ENCODE assay signal across 11 cellular contexts in genomic region chr17:80063815-80064585, GRCh38. TPM values are rescaled to one million over a fixed set of nuclear protein-coding genes. Genes with fewer than 3 reads are reported as not detected.
A peak's percentile ranks its signal among the peaks of the same experiment; 100 is the strongest.
DNase-seq lines count a peak whose midpoint lies in the region; ATAC-seq and TF ChIP-seq lines count a peak whose summit lies in the region.
"Had no signal": no experiment of that assay in that cellular context is flagged by ENCODE, and none has a peak within 500 bp of the region (broad histone marks: within the 10 kb centered on the region; RNA-seq: fewer than 3 reads in every experiment).

No MANE protein-coding gene starts in this region.

- H3K4me3 ChIP-seq in NB4 (ENCODE audit: low read depth, low read length) = no peak overlapping the region
- H3K4me3 ChIP-seq: BLaER1, suprapubic skin had no signal

- no peak for TF ChIP-seq POLR2A in NB4 (IDR thresholded peaks at IDR 0.05; ENCODE audit: extremely low read depth, insufficient read length)

- TF ChIP-seq CTCF in NB4 (IDR thresholded peaks at IDR 0.05; ENCODE audit: low read depth, low read length) = no peak

- no peak for ATAC-seq in stimulated activated naive CD8-positive, alpha-beta T cell treated with anti-CD3 and anti-CD28 coated beads, Interleukin-15, Interleukin-2, amounts not matched to agents 100 U/mL and 50 U/mL, for 24 hours
- ATAC-seq in HG03571 (IDR thresholded peaks at IDR 0.05; ENCODE audit: unreplicated experiment) (no peak), HG03045 (IDR thresholded peaks at IDR 0.05; ENCODE audit: unreplicated experiment) (no peak)

- DNase-seq in AG08395 (ENCODE audit: low spot score) (peak; percentile 30), NB4 (ENCODE audit: low read depth) (peak; percentile 85), dermis blood vessel endothelial cell (peak; percentile 53), midbrain (lab: John Stamatoyannopoulos, UW) (peak; percentile 22), SK-N-DZ (ENCODE audit: low spot score) (no peak)
- DNase-seq in stimulated activated naive CD8-positive, alpha-beta T cell treated with anti-CD3 and anti-CD28 coated beads, Interleukin-15, Interleukin-2, amounts not matched to agents 100 U/mL and 50 U/mL, for 24 hours = no peak
- DNase-seq: activated naive CD8-positive, alpha-beta T cell treated with anti-CD3 and anti-CD28 coated beads, Interleukin-2, amount 10 ng/mL, durations not matched to agents 7 days and 5 days had no signal

RNA-seq across cellular contexts. Expression of gene CCDC40, which starts 27.6 kb away (rescaled TPM):
- 1.4 and 2.2 TPM in 2 replicates for total RNA-seq in dermis blood vessel endothelial cell
- polyA plus RNA-seq in SK-N-DZ (2014; cell fraction: cytosol; rRNA removed) = 3.7 and 10.0 TPM in 2 replicates
- 11.1 and 13.7 TPM in 2 replicates for polyA plus RNA-seq in SK-N-DZ (2014; cell fraction: nucleus; rRNA removed)

RNA-seq across cellular contexts. Expression of gene TBC1D16, which starts 28.3 kb away (rescaled TPM):
- total RNA-seq in dermis blood vessel endothelial cell = 44.9 and 61.8 TPM in 2 replicates
- 29.6 and 30.0 TPM in 2 replicates for polyA plus RNA-seq in SK-N-DZ (2014; cell fraction: cytosol; rRNA removed)
- polyA plus RNA-seq in SK-N-DZ (2014; cell fraction: nucleus; rRNA removed) = 20.4 and 25.5 TPM in 2 replicates

RNA-seq across cellular contexts. Expression of gene GAA, which starts 37.4 kb away (rescaled TPM):
- 47.7 and 52.4 TPM in 2 replicates for total RNA-seq in dermis blood vessel endothelial cell
- polyA plus RNA-seq in SK-N-DZ (2014; cell fraction: cytosol; rRNA removed) = 97.9 and 111 TPM in 2 replicates
- polyA plus RNA-seq in SK-N-DZ (2014; cell fraction: nucleus; rRNA removed) = 787 and 878 TPM in 2 replicates

Comparison
In these comparisons a context has a peak if more than half of its experiments do, and no peak if none do; other contexts are left out.
1. DNase-seq: peak in AG08395 (single experiment), NB4 (single experiment), dermis blood vessel endothelial cell (single experiment) and midbrain (single experiment); none in stimulated activated naive CD8-positive, alpha-beta T cell treated with anti-CD3 and anti-CD28 coated beads, Interleukin-15, Interleukin-2, amounts not matched to agents 100 U/mL and 50 U/mL, for 24 hours (single experiment) and SK-N-DZ (single experiment).